23 cellular contexts compared by ENCODE assay signal in the genomic region with DNA sequence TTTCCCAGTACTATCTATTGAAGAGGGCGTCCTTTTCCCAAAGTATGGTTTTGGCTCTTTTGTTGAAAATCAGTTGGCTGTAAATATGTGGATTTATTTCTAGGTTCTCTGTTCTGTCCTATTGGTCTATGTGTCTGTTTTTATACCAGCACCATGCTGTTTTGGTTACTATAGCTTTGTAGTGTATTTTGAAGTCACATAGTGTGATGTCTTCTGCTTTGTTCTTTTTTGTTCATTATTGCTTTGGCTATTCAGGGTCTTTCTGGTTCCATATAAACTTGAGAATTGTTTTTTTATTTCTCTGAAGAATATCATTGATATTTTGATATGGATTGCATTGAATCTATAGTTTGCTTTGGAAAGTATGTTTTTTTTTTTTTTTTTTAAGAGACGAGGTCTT.
DNase-seq lines count a peak whose midpoint lies in the region; ATAC-seq, FAIRE-seq and TF ChIP-seq lines count a peak whose summit lies in the region.
"Had no signal": no experiment of that assay in that cellular context is flagged by ENCODE, and none has a peak within 500 bp of the region (broad histone marks: within the 10 kb centered on the region; RNA-seq: fewer than 3 reads in every experiment).

No MANE protein-coding gene starts in this region.

- CTCF ChIA-PET in MCF 10A (lab: Yijun Ruan, JAX) (interaction anchor here (0.5 to 1.4 kb wide), 4 partner anchors 34 to 319 kb away, joined by 3 to 6 read pairs (median 4); partner anchors contain the start of gene RAD52), WTC11 (lab: Charles Lee) (interaction anchor here (0.6 kb wide), 1 partner anchor 743 kb away, joined by 3 read pairs; no protein-coding TSS in a partner anchor)

- TF ChIP-seq POLR2A in breast epithelium (IDR thresholded peaks at IDR 0.05) = no peak

- H3K9ac ChIP-seq in astrocyte (ENCODE audit: low read length) = no peak overlapping the region
- H3K9ac ChIP-seq: BLaER1 had no signal

- intact Hi-C loops in MCF 10A (cut with micrococcal nuclease) (no loop called here), breast epithelium (cut with DNase I; ENCODE audit: low total_unique reads) (no loop called here), tibial artery (cut with DNase I; ENCODE audit: low total_unique reads) (no loop called here)

- peaks cover 8% of the 10 kb centered on the region for H3K4me1 Mint-ChIP-seq in MCF 10A (ENCODE audit: insufficient read depth, unreplicated experiment)
- H3K4me1 Mint-ChIP-seq in astrocyte (ENCODE audit: low read depth, unreplicated experiment) = peaks cover 14% of the 10 kb centered on the region
- peaks cover 38% of the 10 kb centered on the region for H3K4me1 Mint-ChIP-seq in WTC11
- H3K4me1 Mint-ChIP-seq: B cell had no signal

- H3K4me3 Mint-ChIP-seq in MCF 10A (ENCODE audit: unreplicated experiment) (no peak overlapping the region), astrocyte (ENCODE audit: unreplicated experiment) (no peak overlapping the region), WTC11 (no peak overlapping the region)
- H3K4me3 Mint-ChIP-seq: B cell; CD4-positive, CD25-positive, alpha-beta regulatory T cell; CD8-positive, alpha-beta T cell; HFFc6 had no signal

- ATAC-seq in WTC11 = no peak
- no peak for ATAC-seq in HG03565 (IDR thresholded peaks at IDR 0.05; ENCODE audit: unreplicated experiment)
- ATAC-seq: CD8-positive, alpha-beta T cell; GM12878 had no signal

- H3K4me1 ChIP-seq in breast epithelium (peaks cover 0 to 2% of the 10 kb centered on the region in 2 donors), astrocyte (ENCODE audit: insufficient read depth, low read length) (no peaks in the 10 kb centered on the region), tibial artery (peaks cover 0 to 28% (median 11%) of the 10 kb centered on the region in 4 donors)
- H3K4me1 ChIP-seq: BLaER1 had no signal

- peaks cover 20% of the 10 kb centered on the region for H3K9me3 Mint-ChIP-seq in MCF 10A (ENCODE audit: unreplicated experiment)
- peaks cover 15% of the 10 kb centered on the region for H3K9me3 Mint-ChIP-seq in astrocyte (ENCODE audit: unreplicated experiment)
- H3K9me3 Mint-ChIP-seq in WTC11 = peaks cover 37% of the 10 kb centered on the region

- peak; percentile 56 for FAIRE-seq in astrocyte (lab: Jason Lieb, UNC)
- FAIRE-seq: A204.1, G401.6, GM12878, GM18507, H1 had no signal

- H3K27ac Mint-ChIP-seq in MCF 10A (ENCODE audit: low read depth, unreplicated experiment) (peak overlapping the region; percentile 47), astrocyte (ENCODE audit: unreplicated experiment) (no peak overlapping the region), WTC11 (no peak overlapping the region)
- H3K27ac Mint-ChIP-seq: B cell, HFFc6 had no signal

- H3K36me3 Mint-ChIP-seq in MCF 10A (ENCODE audit: insufficient read depth, unreplicated experiment) (peaks cover 27% of the 10 kb centered on the region), astrocyte (ENCODE audit: low read depth, unreplicated experiment) (peaks cover 22% of the 10 kb centered on the region), WTC11 (peaks cover 38% of the 10 kb centered on the region)

- H3K4me3 ChIP-seq in breast epithelium (no peak overlapping the region), astrocyte (ENCODE audit: insufficient read depth, low read depth, low read length) (no peak overlapping the region), tibial artery (no peak overlapping the region)
- H3K4me3 ChIP-seq: BLaER1, GM12878 had no signal

- no peak overlapping the region for H3K27ac ChIP-seq in breast epithelium
- no peak overlapping the region for H3K27ac ChIP-seq in astrocyte (ENCODE audit: low read depth, low read length)
- peak overlapping the region; percentile 50 to 53 for H3K27ac ChIP-seq in tibial artery
- H3K27ac ChIP-seq: 22Rv1, BLaER1, C4-2B had no signal

- peaks cover 21% of the 10 kb centered on the region for H4K20me1 ChIP-seq in astrocyte (ENCODE audit: insufficient read depth, low read length)

- no peaks in the 10 kb centered on the region for H3K27me3 ChIP-seq in breast epithelium
- H3K27me3 ChIP-seq in astrocyte (ENCODE audit: insufficient read depth, low read length) = no peaks in the 10 kb centered on the region
- no peaks in the 10 kb centered on the region for H3K27me3 ChIP-seq in tibial artery
- H3K27me3 ChIP-seq: BLaER1 had no signal

- H3K79me2 ChIP-seq in astrocyte (ENCODE audit: insufficient read depth, low read length) = peaks cover 18% of the 10 kb centered on the region

- TF ChIP-seq CTCF in MCF 10A (IDR thresholded peaks at IDR 0.05; ENCODE audit: unreplicated experiment) = no peak
- no peak for TF ChIP-seq CTCF in breast epithelium (IDR thresholded peaks at IDR 0.05)
- TF ChIP-seq CTCF in astrocyte (IDR thresholded peaks at IDR 0.05; ENCODE audit: insufficient read depth, low read depth, low read length) = no peak
- no peak for TF ChIP-seq CTCF in tibial artery (IDR thresholded peaks at IDR 0.05)
- TF ChIP-seq CTCF in WTC11 (IDR thresholded peaks at IDR 0.05) = no peak

- H2AFZ ChIP-seq in astrocyte (ENCODE audit: low read depth, low read length) = no peak overlapping the region

- H3K36me3 ChIP-seq in breast epithelium (no peaks in the 10 kb centered on the region), astrocyte (ENCODE audit: insufficient read depth, low read length) (no peaks in the 10 kb centered on the region), tibial artery (no peaks in the 10 kb centered on the region)

- peaks cover 11 to 29% of the 10 kb centered on the region in 2 donors for H3K9me3 ChIP-seq in breast epithelium
- peaks cover 4% of the 10 kb centered on the region for H3K9me3 ChIP-seq in astrocyte (ENCODE audit: insufficient read depth, low read depth, low read length)
- peaks cover 0 to 15% (median 0%) of the 10 kb centered on the region in 3 donors for H3K9me3 ChIP-seq in tibial artery

- BruUV-seq in MCF 10A (replicated peaks; lab: Mats Ljungman, UMichigan) = no TSS peak

- POLR2A ChIA-PET in MCF 10A (lab: Yijun Ruan, JAX) = interaction anchor here (1.3 kb wide), 1 partner anchor 9 kb away, joined by 3 read pairs; no protein-coding TSS in a partner anchor
- POLR2A ChIA-PET in WTC11 (lab: Charles Lee) = no interaction called here

- H3K4me2 ChIP-seq in astrocyte (ENCODE audit: low read length) = no peak overlapping the region
- H3K4me2 ChIP-seq: BLaER1 had no signal

- no peak for DNase-seq in MCF 10A (ENCODE audit: unreplicated experiment)
- DNase-seq in breast epithelium (ENCODE audit: low spot score in 2 of 2) = no peak
- no peak for DNase-seq in astrocyte (ENCODE audit: low read depth)
- no peak for DNase-seq in tibial artery
- DNase-seq in WTC11 (ENCODE audit: low spot score) = no peak
- DNase-seq: Caco-2; CD4-positive, CD25-positive, alpha-beta regulatory T cell; CD8-positive, alpha-beta T cell; DMS153; DND-41; H7; HCEC 1CT; HFFc6 had no signal

- H3K27me3 Mint-ChIP-seq in MCF 10A (ENCODE audit: insufficient read depth, unreplicated experiment) (no peaks in the 10 kb centered on the region), astrocyte (ENCODE audit: low read depth, unreplicated experiment) (no peaks in the 10 kb centered on the region), WTC11 (ENCODE audit: low read depth) (no peaks in the 10 kb centered on the region)
- H3K27me3 Mint-ChIP-seq: B cell; CD4-positive, CD25-positive, alpha-beta regulatory T cell had no signal

TF ChIP-seq in WTC11, 78 proteins besides CTCF, POLR2A, EP300 and RAD21 (continues in another document):
- TF ChIP-seq SOX15 (CRISPR knock-in tag; IDR thresholded peaks at IDR 0.05) = no peak
- TF ChIP-seq, protein P1, sequence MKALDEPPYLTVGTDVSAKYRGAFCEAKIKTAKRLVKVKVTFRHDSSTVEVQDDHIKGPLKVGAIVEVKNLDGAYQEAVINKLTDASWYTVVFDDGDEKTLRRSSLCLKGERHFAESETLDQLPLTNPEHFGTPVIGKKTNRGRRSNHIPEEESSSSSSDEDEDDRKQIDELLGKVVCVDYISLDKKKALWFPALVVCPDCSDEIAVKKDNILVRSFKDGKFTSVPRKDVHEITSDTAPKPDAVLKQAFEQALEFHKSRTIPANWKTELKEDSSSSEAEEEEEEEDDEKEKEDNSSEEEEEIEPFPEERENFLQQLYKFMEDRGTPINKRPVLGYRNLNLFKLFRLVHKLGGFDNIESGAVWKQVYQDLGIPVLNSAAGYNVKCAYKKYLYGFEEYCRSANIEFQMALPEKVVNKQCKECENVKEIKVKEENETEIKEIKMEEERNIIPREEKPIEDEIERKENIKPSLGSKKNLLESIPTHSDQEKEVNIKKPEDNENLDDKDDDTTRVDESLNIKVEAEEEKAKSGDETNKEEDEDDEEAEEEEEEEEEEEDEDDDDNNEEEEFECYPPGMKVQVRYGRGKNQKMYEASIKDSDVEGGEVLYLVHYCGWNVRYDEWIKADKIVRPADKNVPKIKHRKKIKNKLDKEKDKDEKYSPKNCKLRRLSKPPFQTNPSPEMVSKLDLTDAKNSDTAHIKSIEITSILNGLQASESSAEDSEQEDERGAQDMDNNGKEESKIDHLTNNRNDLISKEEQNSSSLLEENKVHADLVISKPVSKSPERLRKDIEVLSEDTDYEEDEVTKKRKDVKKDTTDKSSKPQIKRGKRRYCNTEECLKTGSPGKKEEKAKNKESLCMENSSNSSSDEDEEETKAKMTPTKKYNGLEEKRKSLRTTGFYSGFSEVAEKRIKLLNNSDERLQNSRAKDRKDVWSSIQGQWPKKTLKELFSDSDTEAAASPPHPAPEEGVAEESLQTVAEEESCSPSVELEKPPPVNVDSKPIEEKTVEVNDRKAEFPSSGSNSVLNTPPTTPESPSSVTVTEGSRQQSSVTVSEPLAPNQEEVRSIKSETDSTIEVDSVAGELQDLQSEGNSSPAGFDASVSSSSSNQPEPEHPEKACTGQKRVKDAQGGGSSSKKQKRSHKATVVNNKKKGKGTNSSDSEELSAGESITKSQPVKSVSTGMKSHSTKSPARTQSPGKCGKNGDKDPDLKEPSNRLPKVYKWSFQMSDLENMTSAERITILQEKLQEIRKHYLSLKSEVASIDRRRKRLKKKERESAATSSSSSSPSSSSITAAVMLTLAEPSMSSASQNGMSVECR (CRISPR knock-in tag; IDR thresholded peaks at IDR 0.05; ENCODE audit: borderline replicate concordance) = no peak
- TF ChIP-seq RELA (CRISPR knock-in tag; IDR thresholded peaks at IDR 0.05; ENCODE audit: borderline replicate concordance) = no peak
- no peak for TF ChIP-seq MAX (CRISPR knock-in tag; IDR thresholded peaks at IDR 0.05)
- TF ChIP-seq ZNF138 (CRISPR knock-in tag; conservative IDR thresholded peaks at IDR 0.05) = no peak

Comparison
In these comparisons a context has a peak if more than half of its experiments do, and no peak if none do; other contexts are left out.
1. H3K27ac ChIP-seq: peak in tibial artery (2 of 2); none in breast epithelium (0 of 2) and astrocyte (single experiment).